ENCODE assay signal across 8 cellular contexts in the genomic region with DNA sequence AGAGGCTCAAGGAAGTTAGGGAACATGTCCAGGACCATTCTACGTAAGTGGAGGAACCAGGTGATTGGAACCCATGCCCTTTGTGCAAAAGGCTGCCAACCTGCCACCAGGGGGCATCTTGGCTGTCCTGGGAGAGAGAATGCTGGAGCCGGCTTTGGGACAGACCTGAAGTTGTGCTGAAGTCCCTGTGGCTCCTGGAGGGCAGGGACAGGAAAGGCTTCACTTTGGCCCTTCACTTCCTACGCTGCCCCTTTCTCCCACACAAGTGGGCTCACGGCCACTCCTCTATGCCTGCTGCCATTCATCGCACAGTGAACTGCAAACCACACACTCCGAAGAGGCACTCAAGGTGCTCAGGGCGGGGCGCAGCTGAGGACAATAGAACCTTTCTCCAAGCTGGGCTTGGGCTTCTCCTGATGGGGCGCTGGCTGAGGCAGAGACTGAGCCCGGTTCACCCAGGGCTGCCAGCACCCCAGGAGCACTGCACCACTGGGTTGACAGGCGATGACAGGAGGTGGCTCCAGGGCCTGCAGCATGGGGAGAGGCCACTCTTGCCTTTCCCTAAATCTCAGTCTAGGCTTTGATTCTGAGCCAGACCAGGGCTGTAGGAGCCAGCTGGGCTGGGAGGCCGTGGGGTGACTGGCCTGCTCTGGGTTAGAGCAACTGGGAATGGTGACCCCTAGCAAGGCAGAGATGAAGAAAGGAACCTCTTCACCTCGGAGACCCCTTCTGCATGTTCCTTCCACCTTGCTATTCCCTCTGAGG. TPM values are rescaled to one million over a fixed set of nuclear protein-coding genes. Genes with fewer than 3 reads are reported as not detected.
DNase-seq lines count a peak whose midpoint lies in the region; ATAC-seq and TF ChIP-seq lines count a peak whose summit lies in the region.

No MANE protein-coding gene starts in this region.

- no peaks in the 10 kb centered on the region for H3K27me3 ChIP-seq in CD8-positive, alpha-beta memory T cell (ENCODE audit: insufficient read depth, low read length, poor library complexity, severe bottlenecking)
- no peaks in the 10 kb centered on the region for H3K27me3 ChIP-seq in KMS-11 (ENCODE audit: insufficient read depth, low read depth)
- H3K27me3 ChIP-seq in heart right ventricle: no peaks in the 10 kb centered on the region

- H3K4me1 Mint-ChIP-seq in CD8-positive, alpha-beta memory T cell: peaks cover 11 to 15% (median 14%) of the 10 kb centered on the region in 3 donors

- H3K9ac ChIP-seq in KMS-11: no peak overlapping the region

- peak; percentile 33 to 73 (median 38) for DNase-seq in CD8-positive, alpha-beta memory T cell
- DNase-seq in activated T-cell treated with anti-CD3 and anti-CD28 coated beads for 48 hours (ENCODE audit: low read depth) (peak; percentile 31), heart right ventricle (no peak), NCI-H1436 treated with DMSO at 0.1 percent for 48 hours (lab: John Stamatoyannopoulos, UW) (no peak)
- DNase-seq in stimulated activated CD4-positive, alpha-beta T cell treated with anti-CD3 and anti-CD28 coated beads, TNF-alpha, amount 100 ng/mL, for 4 hours (ENCODE audit: low read depth in 3 of 3): peak in 2 of 3 experiments; percentile 34 to 47

- no peaks in the 10 kb centered on the region for H3K27me3 Mint-ChIP-seq in CD8-positive, alpha-beta memory T cell

- H3K4me2 ChIP-seq in KMS-11: no peak overlapping the region

- no peak overlapping the region for H2AFZ ChIP-seq in KMS-11 (ENCODE audit: low read depth)

- 79 to 86% methylated on average over 13 of the region's 13 CpGs for WGBS in heart right ventricle, 2 donors

- H3K36me3 ChIP-seq in CD8-positive, alpha-beta memory T cell (ENCODE audit: insufficient read depth, low read length): no peaks in the 10 kb centered on the region
- H3K36me3 ChIP-seq in KMS-11 (ENCODE audit: insufficient read depth) (no peaks in the 10 kb centered on the region), heart right ventricle (peaks cover 0 to 33% (median 0%) of the 10 kb centered on the region in 9 donors)

- no peak overlapping the region for H3K27ac ChIP-seq in CD8-positive, alpha-beta memory T cell (ENCODE audit: low read depth, low read length)
- no peak overlapping the region for H3K27ac ChIP-seq in KMS-11
- H3K27ac ChIP-seq in heart right ventricle: no peak overlapping the region

- no peaks in the 10 kb centered on the region for H3K9me3 Mint-ChIP-seq in CD8-positive, alpha-beta memory T cell

- H3K79me2 ChIP-seq in KMS-11 (ENCODE audit: insufficient read depth, low read depth): no peaks in the 10 kb centered on the region

- TF ChIP-seq CTCF in KMS-11 (conservative IDR thresholded peaks at IDR 0.05; ENCODE audit: low read depth, low read length) (peak; percentile 54), heart right ventricle (IDR thresholded peaks at IDR 0.05) (peak; percentile 9 to 58 (median 50))

- H3K9me3 ChIP-seq in CD8-positive, alpha-beta memory T cell (ENCODE audit: low read length): no peaks in the 10 kb centered on the region
- no peaks in the 10 kb centered on the region for H3K9me3 ChIP-seq in heart right ventricle

- POLR2A ChIA-PET in CD8-positive, alpha-beta memory T cell (lab: Charles Lee): interaction anchor here (1.1 to 1.3 kb wide), 2 partner anchors 12 to 22 kb away, joined by 3 to 4 read pairs; no protein-coding TSS in a partner anchor

- CTCF ChIA-PET in CD8-positive, alpha-beta memory T cell (lab: Charles Lee): interaction anchor here (1.2 to 3.8 kb wide), 11 partner anchors 11 to 220 kb away, joined by 3 to 19 read pairs (median 7); no protein-coding TSS in a partner anchor

- intact Hi-C loops in heart right ventricle (cut with DNase I): no loop called here

- peaks cover 7% of the 10 kb centered on the region for H3K4me1 ChIP-seq in CD8-positive, alpha-beta memory T cell (ENCODE audit: insufficient read depth, low read length)
- H3K4me1 ChIP-seq in KMS-11 (ENCODE audit: low read depth, poor library complexity, severe bottlenecking) (peaks cover 12% of the 10 kb centered on the region), heart right ventricle (peaks cover 0 to 8% (median 0%) of the 10 kb centered on the region in 9 donors)

- H3K4me3 Mint-ChIP-seq in CD8-positive, alpha-beta memory T cell: no peak overlapping the region

- ATAC-seq in heart right ventricle: peak in 5 of 8 donors; percentile 24 to 41 (median 25)
- ATAC-seq in HG03521 (IDR thresholded peaks at IDR 0.05; ENCODE audit: unreplicated experiment): no peak
- ATAC-seq in GM19452 (IDR thresholded peaks at IDR 0.05; ENCODE audit: unreplicated experiment): no peak

- no peak overlapping the region for H3K4me3 ChIP-seq in CD8-positive, alpha-beta memory T cell (ENCODE audit: low read length)
- H3K4me3 ChIP-seq in KMS-11 (IDR thresholded peaks at IDR 0.05; ENCODE audit: insufficient read depth, low read depth, low read length) (no peak overlapping the region), heart right ventricle (no peak overlapping the region)

- peak overlapping the region in 4 of 8 donors; percentile 16 to 40 (median 22) for H3K27ac Mint-ChIP-seq in CD8-positive, alpha-beta memory T cell

- H4K20me1 ChIP-seq in KMS-11 (ENCODE audit: insufficient read depth): no peaks in the 10 kb centered on the region

- H3K36me3 Mint-ChIP-seq in CD8-positive, alpha-beta memory T cell: no peaks in the 10 kb centered on the region

RNA-seq across cellular contexts. Expression of a gene that starts 8.4 kb away (rescaled TPM):
- total RNA-seq in CD8-positive, alpha-beta memory T cell: 10 to 100 TPM; 25.4 to 29.5 TPM
- polyA plus RNA-seq in CD8-positive, alpha-beta memory T cell: 1.5 TPM
- total RNA-seq in heart right ventricle: 1 to 10 TPM; 3.6 to 8.4 (median 5.6) TPM
- 1 to 10 TPM; 2.4 to 5.8 TPM for polyA plus RNA-seq in heart right ventricle

RNA-seq across cellular contexts. Expression of a gene that starts 49.6 kb away (rescaled TPM):
- total RNA-seq in CD8-positive, alpha-beta memory T cell: under 1 TPM in 1 of 2 experiments, not detected in 1; 0.11 TPM
- polyA plus RNA-seq in CD8-positive, alpha-beta memory T cell: 1.2 TPM
- total RNA-seq in heart right ventricle: under 1 TPM in 9 of 10 donors, not detected in 1; 0.17 to 0.99 (median 0.61) TPM
- under 1 TPM; 0.14 to 0.80 TPM for polyA plus RNA-seq in heart right ventricle

RNA-seq across cellular contexts. Expression of a gene that starts 49.7 kb away (rescaled TPM):
- total RNA-seq in CD8-positive, alpha-beta memory T cell: under 1 TPM in 1 of 2 experiments, not detected in 1; 0.09 TPM
- 0.29 TPM for polyA plus RNA-seq in CD8-positive, alpha-beta memory T cell
- 1 to 10 TPM in 1 of 10 donors, under 1 TPM in 8, not detected in 1; 0.11 to 1.3 (median 0.47) TPM for total RNA-seq in heart right ventricle
- polyA plus RNA-seq in heart right ventricle: 1 to 10 TPM in 1 of 2 donors, under 1 TPM in 1; 0.16 to 1.3 TPM

Comparison
In these comparisons a context has a peak if more than half of its experiments do, and no peak if none do; other contexts are left out.
1. DNase-seq: peak in CD8-positive, alpha-beta memory T cell (5 of 5), activated T-cell treated with anti-CD3 and anti-CD28 coated beads for 48 hours (single experiment) and stimulated activated CD4-positive, alpha-beta T cell treated with anti-CD3 and anti-CD28 coated beads, TNF-alpha, amount 100 ng/mL, for 4 hours (2 of 3); none in heart right ventricle (0 of 2) and NCI-H1436 treated with DMSO at 0.1 percent for 48 hours (single experiment).
2. ATAC-seq: peak in heart right ventricle (5 of 8); none in HG03521 (single experiment) and GM19452 (single experiment).